Comparison of ENCODE assay signal across 1 cellular context in genomic region chr18:23341983-23342382, GRCh38.
TF ChIP-seq lines count a peak whose summit lies in the region.

No MANE protein-coding gene starts in this region.

TF ChIP-seq in K562, 482 proteins besides CTCF, POLR2A, EP300 and RAD21 (continued from another document):
- peak; percentile 76 for TF ChIP-seq ATF3 (IDR thresholded peaks at IDR 0.05)
- no peak for TF ChIP-seq ATF3 (CRISPR knock-in tag; conservative IDR thresholded peaks at IDR 0.05)
- no peak for TF ChIP-seq E2F4 (CRISPR knock-in tag; IDR thresholded peaks at IDR 0.05; ENCODE audit: low read depth)
- no peak for TF ChIP-seq CEBPG (CRISPR knock-in tag; IDR thresholded peaks at IDR 0.05)
- peak; percentile 64 to 70 for TF ChIP-seq CEBPG (tag; conservative IDR thresholded peaks at IDR 0.05 in 1 of 2, IDR thresholded peaks at IDR 0.05 in 1 of 2)
- no peak for TF ChIP-seq FOXP1 (CRISPR knock-in tag; IDR thresholded peaks at IDR 0.05)
- no peak for TF ChIP-seq KDM5B (IDR thresholded peaks at IDR 0.05; ENCODE audit: insufficient replicate concordance, low read depth, low read length)
- TF ChIP-seq NR2F6 (CRISPR knock-in tag; IDR thresholded peaks at IDR 0.05): no peak
- no peak for TF ChIP-seq HINFP (tag; conservative IDR thresholded peaks at IDR 0.05; ENCODE audit: low read depth)
- TF ChIP-seq MYC (IDR thresholded peaks at IDR 0.05; ENCODE audit: low read depth, low read length): no peak
- TF ChIP-seq MYC (CRISPR knock-in tag; IDR thresholded peaks at IDR 0.05; ENCODE audit: borderline replicate concordance, low read depth): no peak
- no peak for TF ChIP-seq PRMT5 (CRISPR knock-in tag; IDR thresholded peaks at IDR 0.05)
- no peak for TF ChIP-seq CHCHD3 (CRISPR knock-in tag; IDR thresholded peaks at IDR 0.05)
- no peak for TF ChIP-seq ID3 (CRISPR knock-in tag; IDR thresholded peaks at IDR 0.05)
- no peak for TF ChIP-seq ID3 (tag; IDR thresholded peaks at IDR 0.05)
- TF ChIP-seq TCF7 (IDR thresholded peaks at IDR 0.05; ENCODE audit: borderline replicate concordance): no peak
- no peak for TF ChIP-seq KLF10 (CRISPR knock-in tag; IDR thresholded peaks at IDR 0.05)
